ENCODE assay signal across 8 cellular contexts in the genomic region with DNA sequence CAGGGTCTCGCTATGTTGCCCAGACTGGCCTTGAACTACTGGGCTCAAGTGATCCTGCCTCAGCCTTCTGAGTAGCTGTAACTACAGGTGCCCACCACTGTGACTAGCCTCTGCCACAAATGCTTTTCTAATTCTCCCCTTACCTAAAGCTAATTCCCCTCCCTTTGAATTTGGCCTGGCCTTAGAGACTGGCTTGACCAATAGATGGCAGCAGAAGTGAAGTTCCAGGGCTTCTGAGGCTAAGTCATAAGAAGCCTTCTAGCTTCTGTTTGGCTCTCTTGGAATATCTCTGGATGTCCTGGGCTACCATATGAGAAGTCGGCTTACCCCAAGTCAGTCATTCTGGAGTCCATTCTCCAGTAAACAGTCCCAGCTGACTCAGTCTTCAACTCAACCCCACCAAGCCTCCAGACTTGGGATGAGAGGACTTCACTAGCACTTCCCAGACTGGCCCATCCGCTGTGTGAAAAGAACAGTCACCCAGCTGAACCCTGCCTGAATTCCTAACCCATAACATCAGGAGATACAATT.
DNase-seq lines count a peak whose midpoint lies in the region; ATAC-seq and TF ChIP-seq lines count a peak whose summit lies in the region.

No MANE protein-coding gene starts in this region.

- no peaks in the 10 kb centered on the region for H3K9me3 Mint-ChIP-seq in natural killer cell treated with Interleukin-12 subunit alpha and Interleukin-12 subunit beta and Interleukin-15 and Interleukin-18, amount 100 ng/mL, for 72 hours

- no peak overlapping the region for H3K4me3 ChIP-seq in kidney epithelial cell (ENCODE audit: low read depth, low read length)

- DNase-seq in DMS53 (lab: John Stamatoyannopoulos, UW) (peak; percentile 78), H4 (ENCODE audit: low spot score) (peak; percentile 54), NCI-H2196 (lab: John Stamatoyannopoulos, UW; ENCODE audit: unreplicated experiment) (peak; percentile 48), astrocyte of the hippocampus (ENCODE audit: low read depth, low spot score) (peak; percentile 73), kidney epithelial cell (ENCODE audit: low read depth) (no peak)
- no peak for DNase-seq in natural killer cell treated with Interleukin-12 subunit alpha and Interleukin-12 subunit beta and Interleukin-15 and Interleukin-18, amount 100 ng/mL, for 72 hours (ENCODE audit: low spot score)

- ATAC-seq in natural killer cell treated with Interleukin-12 subunit alpha and Interleukin-12 subunit beta and Interleukin-15 and Interleukin-18, amount 100 ng/mL, for 72 hours = no peak
- ATAC-seq in HG03460 (IDR thresholded peaks at IDR 0.05; ENCODE audit: unreplicated experiment) = no peak
- ATAC-seq in HG03571 (IDR thresholded peaks at IDR 0.05; ENCODE audit: unreplicated experiment) = no peak

- peaks cover 6 to 8% of the 10 kb centered on the region in 2 donors for H3K4me1 Mint-ChIP-seq in natural killer cell treated with Interleukin-12 subunit alpha and Interleukin-12 subunit beta and Interleukin-15 and Interleukin-18, amount 100 ng/mL, for 72 hours (ENCODE audit: low read depth in 2 of 2)

- no peaks in the 10 kb centered on the region for H3K36me3 ChIP-seq in kidney epithelial cell (ENCODE audit: control insufficient read depth, insufficient read depth, low read length)

- no peaks in the 10 kb centered on the region for H3K27me3 ChIP-seq in kidney epithelial cell (ENCODE audit: control insufficient read depth, insufficient read depth, low read length)

- no peaks in the 10 kb centered on the region for H3K27me3 Mint-ChIP-seq in natural killer cell treated with Interleukin-12 subunit alpha and Interleukin-12 subunit beta and Interleukin-15 and Interleukin-18, amount 100 ng/mL, for 72 hours

- H3K36me3 Mint-ChIP-seq in natural killer cell treated with Interleukin-12 subunit alpha and Interleukin-12 subunit beta and Interleukin-15 and Interleukin-18, amount 100 ng/mL, for 72 hours = no peaks in the 10 kb centered on the region

- H3K27ac Mint-ChIP-seq in natural killer cell treated with Interleukin-12 subunit alpha and Interleukin-12 subunit beta and Interleukin-15 and Interleukin-18, amount 100 ng/mL, for 72 hours = no peak overlapping the region

- no peak overlapping the region for H3K4me3 Mint-ChIP-seq in natural killer cell treated with Interleukin-12 subunit alpha and Interleukin-12 subunit beta and Interleukin-15 and Interleukin-18, amount 100 ng/mL, for 72 hours

- peak; percentile 58 for TF ChIP-seq CTCF in kidney epithelial cell (IDR thresholded peaks at IDR 0.05; ENCODE audit: insufficient read depth, low read length, poor library complexity, severe bottlenecking)

Comparison
In these comparisons a context has a peak if more than half of its experiments do, and no peak if none do; other contexts are left out.
1. DNase-seq: peak in DMS53 (single experiment), H4 (single experiment), NCI-H2196 (single experiment) and astrocyte of the hippocampus (single experiment); none in kidney epithelial cell (single experiment) and natural killer cell treated with Interleukin-12 subunit alpha and Interleukin-12 subunit beta and Interleukin-15 and Interleukin-18, amount 100 ng/mL, for 72 hours (single experiment).